31 cellular contexts compared by ENCODE assay signal in genomic region chrX:95640226-95640625, GRCh38.
"Had no signal": no experiment of that assay in that cellular context is flagged by ENCODE, and none has a peak within 500 bp of the region (broad histone marks: within the 10 kb centered on the region; RNA-seq: fewer than 3 reads in every experiment).

No MANE protein-coding gene starts in this region.

- ATAC-seq: naive thymus-derived CD4-positive, alpha-beta T cell; natural killer cell; psoas muscle; right cardiac atrium; stimulated activated effector memory CD8-positive, alpha-beta T cell treated with anti-CD3 and anti-CD28 coated beads, Interleukin-12 subunit alpha, Interleukin-12 subunit beta, amount 100 ng/mL, for 72 hours; stimulated activated naive B cell treated with anti-CD40 and anti-IgM and Interleukin-4, amounts not matched to agents 10 μg/mL and 1 μg/mL and 100 μg/mL, for 72 hours had no signal

- H3K9ac ChIP-seq: neural progenitor cell, parathyroid adenoma had no signal

- H3K27ac ChIP-seq: neural progenitor cell, ovary, parathyroid adenoma, psoas muscle, right lobe of liver, sigmoid colon, skin epidermis, spleen, stomach, thoracic aorta, thyroid gland, tibial nerve, upper lobe of left lung, vagina had no signal

- H3K4me3 Mint-ChIP-seq: naive thymus-derived CD4-positive, alpha-beta T cell; natural killer cell; nephron; neural progenitor cell; stimulated activated effector memory CD8-positive, alpha-beta T cell treated with anti-CD3 and anti-CD28 coated beads, Interleukin-12 subunit alpha, Interleukin-12 subunit beta, amount 100 ng/mL, for 72 hours; stimulated activated naive B cell treated with anti-CD40 and anti-IgM and Interleukin-4, amounts not matched to agents 10 μg/mL and 1 μg/mL and 100 μg/mL, for 72 hours; stimulated activated naive CD8-positive, alpha-beta T cell treated with anti-CD3 and anti-CD28 coated beads, Interleukin-15, Interleukin-2, amounts not matched to agents 100 ng/mL and 50 ng/mL, for 24 hours had no signal

- H3K36me3 ChIP-seq: neural progenitor cell, ovary, right lobe of liver, sigmoid colon, spleen, stomach, thoracic aorta, thyroid gland, tibial nerve, upper lobe of left lung, vagina had no signal

- H3K27me3 Mint-ChIP-seq: naive thymus-derived CD4-positive, alpha-beta T cell; progenitor cell of endocrine pancreas; stimulated activated naive B cell treated with anti-CD40 and anti-IgM and Interleukin-4, amounts not matched to agents 10 μg/mL and 1 μg/mL and 100 μg/mL, for 72 hours; stimulated activated naive CD8-positive, alpha-beta T cell treated with anti-CD3 and anti-CD28 coated beads, Interleukin-15, Interleukin-2, amounts not matched to agents 100 ng/mL and 50 ng/mL, for 24 hours had no signal

- H3K4me1 Mint-ChIP-seq: naive thymus-derived CD4-positive, alpha-beta T cell; natural killer cell; stimulated activated effector memory CD8-positive, alpha-beta T cell treated with anti-CD3 and anti-CD28 coated beads, Interleukin-12 subunit alpha, Interleukin-12 subunit beta, amount 100 ng/mL, for 72 hours; stimulated activated naive B cell treated with anti-CD40 and anti-IgM and Interleukin-4, amounts not matched to agents 10 μg/mL and 1 μg/mL and 100 μg/mL, for 72 hours had no signal

- H2AFZ ChIP-seq: neural progenitor cell, parathyroid adenoma had no signal

- H3K4me3 ChIP-seq: neural progenitor cell, ovary, psoas muscle, right lobe of liver, sigmoid colon, skin epidermis, smooth muscle cell, spleen, stomach, thoracic aorta, thyroid gland, tibial nerve, upper lobe of left lung, vagina had no signal

- H3K4me2 ChIP-seq: neural progenitor cell, smooth muscle cell had no signal

- H3K9me3 ChIP-seq: ovary, psoas muscle, right lobe of liver, sigmoid colon, spleen, stomach, thoracic aorta, thyroid gland, tibial nerve, upper lobe of left lung, vagina had no signal

- H3K9me3 Mint-ChIP-seq: stimulated activated effector memory CD8-positive, alpha-beta T cell treated with anti-CD3 and anti-CD28 coated beads, Interleukin-12 subunit alpha, Interleukin-12 subunit beta, amount 100 ng/mL, for 72 hours; stimulated activated naive CD8-positive, alpha-beta T cell treated with anti-CD3 and anti-CD28 coated beads, Interleukin-15, Interleukin-2, amounts not matched to agents 100 ng/mL and 50 ng/mL, for 24 hours had no signal

- H3K27me3 ChIP-seq: neural progenitor cell, ovary, right lobe of liver, sigmoid colon, spleen, stomach, thyroid gland, tibial nerve, upper lobe of left lung, vagina had no signal

- DNase-seq: naive thymus-derived CD4-positive, alpha-beta T cell; natural killer cell; ovary; posterior cingulate gyrus; psoas muscle; right cardiac atrium; right lobe of liver; sigmoid colon; spleen; stimulated activated CD4-positive, alpha-beta T cell treated with anti-CD3 and anti-CD28 coated beads, Interleukin-12 subunit alpha, Interleukin-12 subunit beta, amount 100 ng/mL, for 4 hours; stimulated activated CD4-positive, alpha-beta T cell treated with anti-CD3 and anti-CD28 coated beads, Interleukin-2, amount 100 ng/mL, for 24 hours; stimulated activated CD4-positive, alpha-beta T cell treated with anti-CD3 and anti-CD28 coated beads, Interleukin-2, amount 100 ng/mL, for 48 hours; stimulated activated CD4-positive, alpha-beta T cell treated with anti-CD3 and anti-CD28 coated beads, Interleukin-4, amount 100 ng/mL, for 24 hours; stimulated activated naive B cell treated with anti-CD40 and anti-IgM and Interleukin-4, amounts not matched to agents 10 μg/mL and 1 μg/mL and 100 μg/mL, for 72 hours; stimulated activated naive CD4-positive, alpha-beta T cell treated with Interleukin-2 at 50 U/mL for 16 hours; stomach; thyroid gland; trophoblast cell; upper lobe of left lung had no signal

- H3K79me2 ChIP-seq: parathyroid adenoma had no signal

- FAIRE-seq: urothelium cell line had no signal

- H3K27ac Mint-ChIP-seq: naive thymus-derived CD4-positive, alpha-beta T cell; natural killer cell; nephron; neural progenitor cell; progenitor cell of endocrine pancreas; stimulated activated effector memory CD8-positive, alpha-beta T cell treated with anti-CD3 and anti-CD28 coated beads, Interleukin-12 subunit alpha, Interleukin-12 subunit beta, amount 100 ng/mL, for 72 hours; stimulated activated naive B cell treated with anti-CD40 and anti-IgM and Interleukin-4, amounts not matched to agents 10 μg/mL and 1 μg/mL and 100 μg/mL, for 72 hours; stimulated activated naive CD8-positive, alpha-beta T cell treated with anti-CD3 and anti-CD28 coated beads, Interleukin-15, Interleukin-2, amounts not matched to agents 100 ng/mL and 50 ng/mL, for 24 hours had no signal

- H3K4me1 ChIP-seq: neural progenitor cell, parathyroid adenoma, psoas muscle, right lobe of liver, sigmoid colon, spleen, stomach, thyroid gland, tibial nerve, upper lobe of left lung, vagina had no signal

- H3K36me3 Mint-ChIP-seq: naive thymus-derived CD4-positive, alpha-beta T cell; natural killer cell; neural progenitor cell; stimulated activated effector memory CD8-positive, alpha-beta T cell treated with anti-CD3 and anti-CD28 coated beads, Interleukin-12 subunit alpha, Interleukin-12 subunit beta, amount 100 ng/mL, for 72 hours; stimulated activated naive B cell treated with anti-CD40 and anti-IgM and Interleukin-4, amounts not matched to agents 10 μg/mL and 1 μg/mL and 100 μg/mL, for 72 hours had no signal
